Comparison of ENCODE assay signal across 9 cellular contexts in genomic region chr4:184649026-184649970, GRCh38. TPM values are rescaled to one million over a fixed set of nuclear protein-coding genes. Genes with fewer than 3 reads are reported as not detected.
A peak's percentile ranks its signal among the peaks of the same experiment; 100 is the strongest.
DNase-seq lines count a peak whose midpoint lies in the region; ATAC-seq, FAIRE-seq and TF ChIP-seq lines count a peak whose summit lies in the region.
"Had no signal": no experiment of that assay in that cellular context is flagged by ENCODE, and none has a peak within 500 bp of the region (broad histone marks: within the 10 kb centered on the region; RNA-seq: fewer than 3 reads in every experiment).

Gene CASP3, minus strand, starts transcription at chr4:184649447. Its CDS starts 10,994 bp downstream, at chr4:184638453.
Gene PRIMPOL, plus strand, starts transcription at chr4:184649738. Its CDS starts 7,403 bp downstream, at chr4:184657141.

- TF ChIP-seq CTCF in AG10803 (conservative IDR thresholded peaks at IDR 0.05; ENCODE audit: low read length): peak; percentile 31
- peak in 2 of 3 experiments; percentile 58 to 71 for TF ChIP-seq CTCF in keratinocyte (optimal IDR thresholded peaks at IDR 0.05 in 1 of 3, IDR thresholded peaks at IDR 0.05 in 1 of 3, conservative IDR thresholded peaks at IDR 0.05 in 1 of 3; ENCODE audit: extremely low read depth in 1 of 3, insufficient read depth in 2 of 3, low read length in 3 of 3)

- no peaks in the 10 kb centered on the region for H3K27me3 ChIP-seq in keratinocyte (ENCODE audit: control insufficient read depth, extremely low read depth, insufficient read depth, low read length)

- DNase-seq in AG10803 (ENCODE audit: low read depth): peak; percentile 95
- DNase-seq in NCI-H345 treated with DMSO at 0.1 percent for 48 hours (lab: John Stamatoyannopoulos, UW; ENCODE audit: unreplicated experiment): peak; percentile 87
- DNase-seq in activated CD4-positive, CD25-positive, alpha-beta regulatory T cell (lab: John Stamatoyannopoulos, UW): peak; percentile 92 to 96 (median 95)
- peak; percentile 61 to 98 (median 94) for DNase-seq in caudate nucleus (lab: John Stamatoyannopoulos, UW)
- DNase-seq in keratinocyte (ENCODE audit: low read depth, low spot score): peak; percentile 33
- DNase-seq in stimulated activated CD4-positive, alpha-beta T cell treated with anti-CD3 and anti-CD28 coated beads, Interleukin-12 subunit alpha, Interleukin-12 subunit beta, amount 100 ng/mL, for 48 hours (ENCODE audit: low read depth in 2 of 3, low spot score in 1 of 3): peak; percentile 93 to 97 (median 96)

- dilution Hi-C loops in keratinocyte (cut with MboI; ENCODE audit: extremely low pct_ligation_motif_present, low sequenced_read_pairs): no loop called here

- peak within 1 kb of the TSS; percentile 89 for H2AFZ ChIP-seq in keratinocyte (ENCODE audit: control insufficient read depth, low read length)

- no peaks in the 10 kb centered on the region for H3K9me1 ChIP-seq in keratinocyte (ENCODE audit: control insufficient read depth, extremely low read depth, insufficient read depth, low read length)

- H3K27ac ChIP-seq in caudate nucleus (ENCODE audit: low read depth, low read length): peak within 1 kb of the TSS; percentile 89
- peak within 1 kb of the TSS; percentile 91 for H3K27ac ChIP-seq in keratinocyte (ENCODE audit: control insufficient read depth, insufficient read depth, low read length)

- FAIRE-seq in keratinocyte (lab: Jason Lieb, UNC): no peak
- FAIRE-seq: colon had no signal

- ATAC-seq in GM19035 (IDR thresholded peaks at IDR 0.05; ENCODE audit: unreplicated experiment) (peak; percentile 83), HG03342 (IDR thresholded peaks at IDR 0.05; ENCODE audit: unreplicated experiment) (peak; percentile 86)

- H3K4me1 ChIP-seq in keratinocyte (ENCODE audit: control insufficient read depth, extremely low read depth, insufficient read depth, low read length): peaks cover 14% of the 10 kb centered on the region

- no peaks in the 10 kb centered on the region for H3K9me3 ChIP-seq in keratinocyte (ENCODE audit: control insufficient read depth, low read depth, low read length)

- H4K20me1 ChIP-seq in keratinocyte (ENCODE audit: control insufficient read depth, extremely low read depth, insufficient read depth, low read length): no peaks in the 10 kb centered on the region

- H3K79me2 ChIP-seq in keratinocyte (ENCODE audit: control insufficient read depth, insufficient read depth, low read length): peaks cover 50% of the 10 kb centered on the region

- peak within 1 kb of the TSS; percentile 88 for H3K4me3 ChIP-seq in AG10803 (ENCODE audit: low read length)
- H3K4me3 ChIP-seq in keratinocyte (ENCODE audit: control insufficient read depth in 2 of 3, extremely low read depth in 1 of 3, insufficient read depth in 2 of 3, low read depth in 1 of 3, low read length in 3 of 3): peak within 1 kb of the TSS; percentile 71 to 89 (median 89)

- H3K9ac ChIP-seq in keratinocyte (ENCODE audit: control insufficient read depth, extremely low read depth, insufficient read depth, low read length): peak within 1 kb of the TSS; percentile 92

- peaks cover 0 to 8% of the 10 kb centered on the region in 2 experiments for H3K36me3 ChIP-seq in keratinocyte (ENCODE audit: control insufficient read depth in 2 of 2, extremely low read depth in 1 of 2, insufficient read depth in 2 of 2, low read length in 2 of 2)

- H3K4me2 ChIP-seq in keratinocyte (ENCODE audit: control insufficient read depth, extremely low read depth, insufficient read depth, low read depth, low read length): peak within 1 kb of the TSS; percentile 91

RNA-seq across cellular contexts. Expression of gene CASP3, which starts in this region (rescaled TPM):
- 30.4 to 51.1 TPM (median 36.1 TPM) in 3 replicates for polyA plus RNA-seq in keratinocyte
- 24.2 TPM for polyA plus RNA-seq in keratinocyte (2011; ENCODE audit: low read depth)
- polyA plus RNA-seq in keratinocyte (2011; cell fraction: cytosol; rRNA removed): 22.5 and 38.1 TPM in 2 replicates
- polyA plus RNA-seq in keratinocyte (2011; cell fraction: nucleus; rRNA removed): 29.8 and 43.8 TPM in 2 replicates
- polyA plus RNA-seq in keratinocyte (2012; ENCODE audit: low replicate concordance): 24.0 and 32.5 TPM in 2 replicates
- 11.1 to 18.7 TPM (median 11.6 TPM) in 3 replicates for polyA minus RNA-seq in keratinocyte
- polyA minus RNA-seq in keratinocyte (2011; cell fraction: cytosol; rRNA and poly(A)+ RNA removed): 18.6 TPM
- 11.1 and 19.9 TPM in 2 replicates for polyA minus RNA-seq in keratinocyte (2011; cell fraction: nucleus; rRNA and poly(A)+ RNA removed)

RNA-seq across cellular contexts. Expression of gene PRIMPOL, which starts in this region (rescaled TPM):
- polyA plus RNA-seq in keratinocyte: 9.1 to 22.8 TPM (median 11.2 TPM) in 3 replicates
- 11.8 TPM for polyA plus RNA-seq in keratinocyte (2011; ENCODE audit: low read depth)
- 7.1 and 13.9 TPM in 2 replicates for polyA plus RNA-seq in keratinocyte (2011; cell fraction: cytosol; rRNA removed)
- polyA plus RNA-seq in keratinocyte (2011; cell fraction: nucleus; rRNA removed): 11.5 and 15.4 TPM in 2 replicates
- polyA plus RNA-seq in keratinocyte (2012; ENCODE audit: low replicate concordance): 4.0 and 10.5 TPM in 2 replicates
- 1.9 to 2.5 TPM in 2 of 3 replicates, not detected in the other for polyA minus RNA-seq in keratinocyte
- polyA minus RNA-seq in keratinocyte (2011; cell fraction: cytosol; rRNA and poly(A)+ RNA removed): 5.9 TPM
- 3.0 and 5.2 TPM in 2 replicates for polyA minus RNA-seq in keratinocyte (2011; cell fraction: nucleus; rRNA and poly(A)+ RNA removed)

Comparison
In these comparisons a context has a peak if more than half of its experiments do, and no peak if none do; other contexts are left out.
1. Peak in every context shown above with its lines: DNase-seq, ATAC-seq, H3K4me3 ChIP-seq and H3K27ac ChIP-seq.
2. DNase-seq: peak in every context shown above with its lines; median percentile 96 in stimulated activated CD4-positive, alpha-beta T cell treated with anti-CD3 and anti-CD28 coated beads, Interleukin-12 subunit alpha, Interleukin-12 subunit beta, amount 100 ng/mL, for 48 hours; 95 in AG10803; 95 in activated CD4-positive, CD25-positive, alpha-beta regulatory T cell; 94 in caudate nucleus; 87 in NCI-H345 treated with DMSO at 0.1 percent for 48 hours; 33 in keratinocyte.